In the genomic region with DNA sequence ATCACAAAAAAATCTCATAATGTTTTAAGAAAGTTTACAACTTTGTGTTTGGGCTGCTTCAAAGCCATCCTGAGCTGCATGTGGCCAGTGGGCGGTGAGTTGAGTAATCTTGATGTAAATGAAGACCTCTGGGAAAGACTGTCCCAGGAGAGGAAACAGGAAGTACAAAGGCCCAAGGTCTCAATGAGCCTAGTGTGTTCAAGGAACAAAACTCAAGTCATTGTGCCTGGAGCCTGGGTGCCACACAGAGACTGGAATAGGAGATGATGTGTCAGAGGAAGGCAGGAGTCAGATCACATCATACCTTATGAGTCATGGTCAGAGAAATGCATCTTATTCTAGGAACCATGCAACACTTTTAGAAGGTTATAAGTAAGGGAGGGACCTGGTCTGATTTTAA, we compare ENCODE assay signal across 8 cellular contexts.
DNase-seq lines count a peak whose midpoint lies in the region; ATAC-seq and TF ChIP-seq lines count a peak whose summit lies in the region.

No MANE protein-coding gene starts in this region.

- peak; percentile 28 for DNase-seq in AG10803 (ENCODE audit: low read depth)
- DNase-seq in KBM-7 = peak; percentile 13
- peak; percentile 54 for DNase-seq in fibroblast of pulmonary artery (ENCODE audit: low read depth)
- no peak for DNase-seq in T-helper 9 cell
- DNase-seq in effector memory CD8-positive, alpha-beta T cell = no peak
- DNase-seq in NCI-H510A (lab: John Stamatoyannopoulos, UW) = no peak

- in situ Hi-C loops in KBM-7 (cut with MboI; ENCODE audit: low pct_unique_long_range_greater_than_20kb, low sequenced_read_pairs) = no loop called here

- H3K4me3 ChIP-seq in AG10803 (ENCODE audit: low read length) (no peak overlapping the region), fibroblast of pulmonary artery (replicated peaks; ENCODE audit: low read depth, low read length) (no peak overlapping the region)

- ATAC-seq in GM21360 (IDR thresholded peaks at IDR 0.05; ENCODE audit: unreplicated experiment) (peak; percentile 65), GM21737 (IDR thresholded peaks at IDR 0.05; ENCODE audit: unreplicated experiment) (no peak)
- no peak for ATAC-seq in effector memory CD8-positive, alpha-beta T cell (replicated peaks)

- H3K27ac Mint-ChIP-seq in effector memory CD8-positive, alpha-beta T cell = no peak overlapping the region

- no peaks in the 10 kb centered on the region for H3K9me3 Mint-ChIP-seq in effector memory CD8-positive, alpha-beta T cell

- no peak overlapping the region for H3K4me3 Mint-ChIP-seq in effector memory CD8-positive, alpha-beta T cell

- H3K27me3 Mint-ChIP-seq in effector memory CD8-positive, alpha-beta T cell = no peaks in the 10 kb centered on the region

- no peaks in the 10 kb centered on the region for H3K4me1 Mint-ChIP-seq in effector memory CD8-positive, alpha-beta T cell (ENCODE audit: low read depth in 2 of 2)

- H3K36me3 Mint-ChIP-seq in effector memory CD8-positive, alpha-beta T cell (ENCODE audit: insufficient read depth) = no peaks in the 10 kb centered on the region

- no peak for TF ChIP-seq CTCF in AG10803 (conservative IDR thresholded peaks at IDR 0.05; ENCODE audit: low read length)
- no peak for TF ChIP-seq CTCF in fibroblast of pulmonary artery (IDR thresholded peaks at IDR 0.05; ENCODE audit: low read length, missing control alignments)

Comparison
In these comparisons a context has a peak if more than half of its experiments do, and no peak if none do; other contexts are left out.
1. DNase-seq: peak in AG10803 (single experiment), KBM-7 (single experiment) and fibroblast of pulmonary artery (single experiment); none in T-helper 9 cell (single experiment), effector memory CD8-positive, alpha-beta T cell (0 of 3) and NCI-H510A (single experiment).